Comparison of ENCODE assay signal across 8 cellular contexts in genomic region chr5:123549256-123549904, GRCh38. TPM values are rescaled to one million over a fixed set of nuclear protein-coding genes. Genes with fewer than 3 reads are reported as not detected.
A peak's percentile ranks its signal among the peaks of the same experiment; 100 is the strongest.
DNase-seq lines count a peak whose midpoint lies in the region; ATAC-seq and TF ChIP-seq lines count a peak whose summit lies in the region.

No MANE protein-coding gene starts in this region.

- H3K79me1 ChIP-seq in mesendoderm (ENCODE audit: low read length), result no peaks in the 10 kb centered on the region

- intact Hi-C loops in lower leg skin (cut with DNase I; ENCODE audit: low total_unique reads), result no loop called here

- no peaks in the 10 kb centered on the region for H3K27me3 ChIP-seq in mesendoderm (ENCODE audit: insufficient read depth, low read length, poor library complexity)

- no peaks in the 10 kb centered on the region for H3K9me3 Mint-ChIP-seq in activated CD4-positive, alpha-beta memory T cell treated with anti-CD3 and anti-CD28 coated beads, Interleukin-2, amount 10 ng/mL, durations not matched to agents 7 days and 5 days

- H3K23ac ChIP-seq in mesendoderm (ENCODE audit: low read length), result no peak overlapping the region

- TF ChIP-seq POLR2A in lower leg skin (IDR thresholded peaks at IDR 0.05), result no peak

- ATAC-seq in GM19372 (IDR thresholded peaks at IDR 0.05; ENCODE audit: low read depth, unreplicated experiment) (peak; percentile 99), HG03135 (IDR thresholded peaks at IDR 0.05; ENCODE audit: unreplicated experiment) (peak; percentile 99)

- no peak overlapping the region for H4K5ac ChIP-seq in mesendoderm (ENCODE audit: low read length)

- H3K27me3 Mint-ChIP-seq in activated CD4-positive, alpha-beta memory T cell treated with anti-CD3 and anti-CD28 coated beads, Interleukin-2, amount 10 ng/mL, durations not matched to agents 7 days and 5 days, result no peaks in the 10 kb centered on the region

- no peak overlapping the region for H2BK5ac ChIP-seq in mesendoderm (ENCODE audit: low read length)

- no peak overlapping the region for H3K18ac ChIP-seq in mesendoderm (ENCODE audit: low read length)

- H3K4ac ChIP-seq in mesendoderm (ENCODE audit: low read depth, low read length), result no peak overlapping the region

- no peak for TF ChIP-seq CTCF in lower leg skin (IDR thresholded peaks at IDR 0.05)

- H3K27ac ChIP-seq in mesendoderm (ENCODE audit: low read depth, low read length), result no peak overlapping the region

- peaks cover 6% of the 10 kb centered on the region for H3K36me3 Mint-ChIP-seq in activated CD4-positive, alpha-beta memory T cell treated with anti-CD3 and anti-CD28 coated beads, Interleukin-2, amount 10 ng/mL, durations not matched to agents 7 days and 5 days (ENCODE audit: low read depth)

- no peak overlapping the region for H3K4me3 Mint-ChIP-seq in activated CD4-positive, alpha-beta memory T cell treated with anti-CD3 and anti-CD28 coated beads, Interleukin-2, amount 10 ng/mL, durations not matched to agents 7 days and 5 days

- no peak overlapping the region for H2BK120ac ChIP-seq in mesendoderm (ENCODE audit: low read depth, low read length)

- POLR2A ChIA-PET in activated CD4-positive, alpha-beta memory T cell treated with anti-CD3 and anti-CD28 coated beads, Interleukin-2, amount 10 ng/mL, durations not matched to agents 7 days and 5 days (lab: Charles Lee), result interaction anchor here (2.4 to 2.8 kb wide), 2 partner anchors 38 to 126 kb away, joined by 9 to 19 read pairs; partner anchors contain the start of genes CEP120 and CSNK1G3

- no peak overlapping the region for H3K9ac ChIP-seq in mesendoderm (ENCODE audit: low read length)

- no peak overlapping the region for H2BK15ac ChIP-seq in mesendoderm (replicated peaks; ENCODE audit: low read depth)

- no peak overlapping the region for H3K4me2 ChIP-seq in mesendoderm (ENCODE audit: low read length)

- no peaks in the 10 kb centered on the region for H3K36me3 ChIP-seq in mesendoderm (ENCODE audit: control insufficient read depth, insufficient read depth, low read length)

- peak overlapping the region; percentile 86 for H3K27ac Mint-ChIP-seq in activated CD4-positive, alpha-beta memory T cell treated with anti-CD3 and anti-CD28 coated beads, Interleukin-2, amount 10 ng/mL, durations not matched to agents 7 days and 5 days

- no peak overlapping the region for H4K8ac ChIP-seq in mesendoderm (ENCODE audit: low read depth, low read length)

- H3K4me3 ChIP-seq in mesendoderm (ENCODE audit: low read length), result no peak overlapping the region
- no peak overlapping the region for H3K4me3 ChIP-seq in lower leg skin (ENCODE audit: low read depth, poor library complexity, severe bottlenecking)

- CTCF ChIA-PET in activated CD4-positive, alpha-beta memory T cell treated with anti-CD3 and anti-CD28 coated beads, Interleukin-2, amount 10 ng/mL, durations not matched to agents 7 days and 5 days (lab: Charles Lee), result interaction anchor here (1.4 kb wide), 1 partner anchor 126 kb away, joined by 6 read pairs; the partner anchor contains the start of gene CEP120

- H2AK5ac ChIP-seq in mesendoderm (ENCODE audit: low read length), result no peak overlapping the region

- peaks cover 26% of the 10 kb centered on the region for H3K4me1 Mint-ChIP-seq in activated CD4-positive, alpha-beta memory T cell treated with anti-CD3 and anti-CD28 coated beads, Interleukin-2, amount 10 ng/mL, durations not matched to agents 7 days and 5 days

- no peaks in the 10 kb centered on the region for H3K4me1 ChIP-seq in mesendoderm (ENCODE audit: control insufficient read depth, low read depth, low read length)

- H3K56ac ChIP-seq in mesendoderm (ENCODE audit: low read length), result no peak overlapping the region

- no CpG with 5 or more reads among the region's 3 CpGs for WGBS in mesendoderm (ENCODE audit: extremely low coverage, insufficient coverage, low lambda C conversion rate)
- 75 to 90% methylated on average over 3 of the region's 3 CpGs for WGBS in lower leg skin, 2 donors

- H3K79me2 ChIP-seq in mesendoderm (ENCODE audit: control insufficient read depth, insufficient read depth, low read length), result no peaks in the 10 kb centered on the region

- peak; percentile 69 for DNase-seq in activated CD4-positive, alpha-beta memory T cell treated with anti-CD3 and anti-CD28 coated beads, Interleukin-2, amount 10 ng/mL, durations not matched to agents 7 days and 5 days
- DNase-seq in stimulated activated CD4-positive, alpha-beta T cell treated with anti-CD3 and anti-CD28 coated beads, Interleukin-12 subunit alpha, Interleukin-12 subunit beta, amount 100 ng/mL, for 48 hours (ENCODE audit: low read depth in 2 of 3, low spot score in 1 of 3), result peak in 2 of 3 donors; percentile 8 to 13
- no peak for DNase-seq in hepatic stellate cell (ENCODE audit: low spot score)
- DNase-seq in mesendoderm, result no peak
- no peak for DNase-seq in lower leg skin (ENCODE audit: low spot score in 2 of 2)
- DNase-seq in NCI-H2196 treated with DMSO at 0.1 percent for 48 hours (lab: John Stamatoyannopoulos, UW; ENCODE audit: unreplicated experiment), result no peak

RNA-seq across cellular contexts. Expression of gene CSNK1G3, which starts 37.4 kb away (rescaled TPM):
- total RNA-seq in activated CD4-positive, alpha-beta memory T cell treated with anti-CD3 and anti-CD28 coated beads, Interleukin-2, amount 10 ng/mL, durations not matched to agents 7 days and 5 days, result 10 to 100 TPM; 30.8 to 32.1 TPM
- polyA plus RNA-seq in mesendoderm (2013, experiment 1 of 2), result 36.1 TPM
- polyA plus RNA-seq in mesendoderm (2013, experiment 2 of 2), result 35.5 TPM
- 10 to 100 TPM; 21.5 to 32.8 (median 25.1) TPM for total RNA-seq in lower leg skin

Comparison
In these comparisons a context has a peak if more than half of its experiments do, and no peak if none do; other contexts are left out.
1. DNase-seq: peak in activated CD4-positive, alpha-beta memory T cell treated with anti-CD3 and anti-CD28 coated beads, Interleukin-2, amount 10 ng/mL, durations not matched to agents 7 days and 5 days (single experiment) and stimulated activated CD4-positive, alpha-beta T cell treated with anti-CD3 and anti-CD28 coated beads, Interleukin-12 subunit alpha, Interleukin-12 subunit beta, amount 100 ng/mL, for 48 hours (2 of 3); none in hepatic stellate cell (single experiment), mesendoderm (single experiment), lower leg skin (0 of 2) and NCI-H2196 treated with DMSO at 0.1 percent for 48 hours (single experiment).